In genomic region chr17:82241926-82242697, GRCh38 we compare ENCODE assay signal across 9 cellular contexts. TPM values are rescaled to one million over a fixed set of nuclear protein-coding genes. Genes with fewer than 3 reads are reported as not detected.
A peak's percentile ranks its signal among the peaks of the same experiment; 100 is the strongest.
DNase-seq lines count a peak whose midpoint lies in the region; ATAC-seq and TF ChIP-seq lines count a peak whose summit lies in the region.
"Had no signal": no experiment of that assay in that cellular context is flagged by ENCODE, and none has a peak within 500 bp of the region (broad histone marks: within the 10 kb centered on the region; RNA-seq: fewer than 3 reads in every experiment).

No MANE protein-coding gene starts in this region.

- H3K36me3 Mint-ChIP-seq in CD4-positive, CD25-positive, alpha-beta regulatory T cell = peaks cover 9% of the 10 kb centered on the region

- TF ChIP-seq EP300 in esophagus muscularis mucosa (IDR thresholded peaks at IDR 0.05) = no peak

- no peak for DNase-seq in CD4-positive, CD25-positive, alpha-beta regulatory T cell
- DNase-seq in RWPE1 (ENCODE audit: low spot score) (no peak), esophagus muscularis mucosa (ENCODE audit: extremely low spot score) (no peak), WERI-Rb-1 (no peak), activated gamma-delta T cell (lab: John Stamatoyannopoulos, UW) (no peak), kidney glomerular epithelial cell (lab: John Stamatoyannopoulos, UW) (no peak)
- DNase-seq: NCI-H187 had no signal

- H3K4me1 Mint-ChIP-seq in CD4-positive, CD25-positive, alpha-beta regulatory T cell = peaks cover 4 to 58% (median 16%) of the 10 kb centered on the region in 4 donors

- intact Hi-C loops in esophagus muscularis mucosa (cut with DNase I) = loop anchor here (1.0 kb wide), 1 partner anchor 56 kb away; no protein-coding TSS in a partner anchor

- H3K27ac Mint-ChIP-seq in CD4-positive, CD25-positive, alpha-beta regulatory T cell = peak overlapping the region; percentile 43 to 62 (median 60)

- POLR2A ChIA-PET in RWPE1 (lab: Yijun Ruan, JAX; ENCODE audit: low non-redundant PET) = no interaction called here

- H3K79me2 ChIP-seq in parathyroid adenoma = peaks cover 16% of the 10 kb centered on the region

- H3K9ac ChIP-seq in parathyroid adenoma = no peak overlapping the region

- peak overlapping the region; percentile 33 for H3K27ac ChIP-seq in CD4-positive, CD25-positive, alpha-beta regulatory T cell (ENCODE audit: insufficient read depth, low read length, poor library complexity, severe bottlenecking)
- H3K27ac ChIP-seq in RWPE1 (peak overlapping the region; percentile 99), esophagus muscularis mucosa (replicated peaks in 1 of 4) (peak overlapping the region; percentile 81 to 89 (median 85)), parathyroid adenoma (peak overlapping the region; percentile 45), WERI-Rb-1 (no peak overlapping the region)

- H3K4me3 Mint-ChIP-seq in CD4-positive, CD25-positive, alpha-beta regulatory T cell = peak overlapping the region in 1 of 4 donors; percentile 32

- H3K27me3 ChIP-seq in CD4-positive, CD25-positive, alpha-beta regulatory T cell (ENCODE audit: control insufficient read depth, insufficient read depth, low read length) = no peaks in the 10 kb centered on the region
- no peaks in the 10 kb centered on the region for H3K27me3 ChIP-seq in esophagus muscularis mucosa
- no peaks in the 10 kb centered on the region for H3K27me3 ChIP-seq in parathyroid adenoma (ENCODE audit: control insufficient read depth, insufficient read depth, low read length)
- no peaks in the 10 kb centered on the region for H3K27me3 ChIP-seq in WERI-Rb-1 (ENCODE audit: insufficient read depth, low read depth, severe bottlenecking)

- TF ChIP-seq CTCF in RWPE1 (conservative IDR thresholded peaks at IDR 0.05; ENCODE audit: low read depth) = no peak
- TF ChIP-seq CTCF in esophagus muscularis mucosa (IDR thresholded peaks at IDR 0.05) = no peak
- TF ChIP-seq CTCF in parathyroid adenoma (IDR thresholded peaks at IDR 0.05) = no peak
- no peak for TF ChIP-seq CTCF in WERI-Rb-1 (IDR thresholded peaks at IDR 0.05; ENCODE audit: low read depth, low read length)

- no peak for ATAC-seq in CD4-positive, CD25-positive, alpha-beta regulatory T cell (ENCODE audit: low read depth in 2 of 2)
- no peak for ATAC-seq in GM18907 (IDR thresholded peaks at IDR 0.05; ENCODE audit: unreplicated experiment)

- CTCF ChIA-PET in RWPE1 (lab: Yijun Ruan, JAX) = interaction anchor here (0.5 to 2.2 kb wide), 8 partner anchors 10 to 250 kb away, joined by 3 to 12 read pairs (median 4); partner anchors contain the start of gene CCDC57

- H3K36me3 ChIP-seq in CD4-positive, CD25-positive, alpha-beta regulatory T cell (ENCODE audit: control insufficient read depth, insufficient read depth, low read length) = peaks cover 46% of the 10 kb centered on the region
- H3K36me3 ChIP-seq in esophagus muscularis mucosa (peaks cover 34 to 70% (median 61%) of the 10 kb centered on the region in 4 donors), parathyroid adenoma (ENCODE audit: control insufficient read depth, insufficient read depth, low read length) (no peaks in the 10 kb centered on the region), WERI-Rb-1 (peaks cover 83% of the 10 kb centered on the region)

- H2AFZ ChIP-seq in parathyroid adenoma = no peak overlapping the region

- no peak overlapping the region for H3K4me3 ChIP-seq in CD4-positive, CD25-positive, alpha-beta regulatory T cell (ENCODE audit: low read depth, low read length)
- H3K4me3 ChIP-seq in esophagus muscularis mucosa = peak overlapping the region in 3 of 4 donors; percentile 1 to 19 (median 4)
- H3K4me3 ChIP-seq in parathyroid adenoma (ENCODE audit: low read depth, low read length) = no peak overlapping the region
- no peak overlapping the region for H3K4me3 ChIP-seq in WERI-Rb-1 (ENCODE audit: low read depth, low read length)

- H3K9me3 ChIP-seq in CD4-positive, CD25-positive, alpha-beta regulatory T cell (ENCODE audit: control insufficient read depth in 2 of 2, low read length in 2 of 2) = no peaks in the 10 kb centered on the region
- no peaks in the 10 kb centered on the region for H3K9me3 ChIP-seq in esophagus muscularis mucosa
- no peaks in the 10 kb centered on the region for H3K9me3 ChIP-seq in parathyroid adenoma (ENCODE audit: control insufficient read depth, low read length)
- H3K9me3 ChIP-seq in WERI-Rb-1 (ENCODE audit: severe bottlenecking) = no peaks in the 10 kb centered on the region

- WGBS in esophagus muscularis mucosa = 17% methylated on average over 18 of the region's 20 CpGs

- H3K4me2 ChIP-seq in parathyroid adenoma (ENCODE audit: low read length) = no peak overlapping the region

- peaks cover 45% of the 10 kb centered on the region for H3K4me1 ChIP-seq in CD4-positive, CD25-positive, alpha-beta regulatory T cell (ENCODE audit: control insufficient read depth, insufficient read depth, low read length, poor library complexity, severe bottlenecking)
- peaks cover 74 to 100% (median 93%) of the 10 kb centered on the region in 4 donors for H3K4me1 ChIP-seq in esophagus muscularis mucosa
- peaks cover 30% of the 10 kb centered on the region for H3K4me1 ChIP-seq in parathyroid adenoma

- H3K27me3 Mint-ChIP-seq in CD4-positive, CD25-positive, alpha-beta regulatory T cell = no peaks in the 10 kb centered on the region

- no peak for TF ChIP-seq POLR2A in esophagus muscularis mucosa (IDR thresholded peaks at IDR 0.05; ENCODE audit: low read depth)

- no peaks in the 10 kb centered on the region for H3K9me3 Mint-ChIP-seq in CD4-positive, CD25-positive, alpha-beta regulatory T cell

RNA-seq across cellular contexts. Expression of gene SLC16A3, which starts 13.3 kb away (rescaled TPM):
- total RNA-seq in CD4-positive, CD25-positive, alpha-beta regulatory T cell = 52.5 TPM
- polyA plus RNA-seq in CD4-positive, CD25-positive, alpha-beta regulatory T cell = 1 to 10 TPM; 1.5 to 3.3 (median 2.2) TPM
- 10 to 100 TPM; 17.0 to 28.8 (median 23.4) TPM for total RNA-seq in esophagus muscularis mucosa

RNA-seq across cellular contexts. Expression of gene CCDC57, which starts 29.5 kb away (rescaled TPM):
- 76.6 TPM for total RNA-seq in CD4-positive, CD25-positive, alpha-beta regulatory T cell
- 10 to 100 TPM; 27.7 to 38.9 (median 33.7) TPM for polyA plus RNA-seq in CD4-positive, CD25-positive, alpha-beta regulatory T cell
- total RNA-seq in esophagus muscularis mucosa = 10 to 100 TPM in 3 of 4 donors, 1 to 10 TPM in 1; 8.4 to 21.6 (median 16.4) TPM

RNA-seq across cellular contexts. Expression of gene CSNK1D, which starts 31.4 kb away (rescaled TPM):
- total RNA-seq in CD4-positive, CD25-positive, alpha-beta regulatory T cell = 333 TPM
- 10 to 100 TPM; 41.2 to 50.3 (median 48.6) TPM for polyA plus RNA-seq in CD4-positive, CD25-positive, alpha-beta regulatory T cell
- total RNA-seq in esophagus muscularis mucosa = 10 to 100 TPM; 47.2 to 65.5 (median 61.0) TPM

Comparison
In these comparisons a context has a peak if more than half of its experiments do, and no peak if none do; other contexts are left out.
1. H3K4me3 ChIP-seq: peak in esophagus muscularis mucosa (3 of 4); none in CD4-positive, CD25-positive, alpha-beta regulatory T cell (single experiment), parathyroid adenoma (single experiment) and WERI-Rb-1 (single experiment).